ENCODE assay signal across 11 cellular contexts in genomic region chr11:73493838-73494598, GRCh38.
DNase-seq lines count a peak whose midpoint lies in the region; ATAC-seq and TF ChIP-seq lines count a peak whose summit lies in the region.
"Had no signal": no experiment of that assay in that cellular context is flagged by ENCODE, and none has a peak within 500 bp of the region (broad histone marks: within the 10 kb centered on the region; RNA-seq: fewer than 3 reads in every experiment).

No MANE protein-coding gene starts in this region.

- DNase-seq in A673 (ENCODE audit: low spot score): peak; percentile 27
- DNase-seq in IMR-90: peak; percentile 78
- DNase-seq in kidney tubule cell (ENCODE audit: low spot score): peak; percentile 89
- DNase-seq in UCSD-AML1 (lab: John Stamatoyannopoulos, UW; ENCODE audit: unreplicated experiment): no peak
- no peak for DNase-seq in activated T-cell treated with anti-CD3 and anti-CD28 coated beads for 4 hours
- DNase-seq: Karpas-422 had no signal

- H4K8ac ChIP-seq in IMR-90 (ENCODE audit: low read depth in 2 of 2, low read length in 2 of 2): peak overlapping the region in 1 of 2 experiments; percentile 55; a peak in 2 of 4 replicates

- no peak overlapping the region; the same call in 1 of the 2 replicates for H3K23ac ChIP-seq in IMR-90 (ENCODE audit: low read depth, low read length)

- dilution Hi-C loops in IMR-90 (cut with HindIII; ENCODE audit: low sequenced_read_pairs, unreplicated experiment): no loop called here

- H3K56ac ChIP-seq in IMR-90 (ENCODE audit: extremely low read depth, insufficient read depth, low read length): no peak overlapping the region

- H2AK9ac ChIP-seq in IMR-90 (replicated peaks; ENCODE audit: low read depth, low read length, poor library complexity): no peak overlapping the region

- no peak overlapping the region for H2AFZ ChIP-seq in IMR-90 (replicated peaks; ENCODE audit: low read length, poor library complexity)

- no peak overlapping the region for H3K18ac ChIP-seq in IMR-90 (ENCODE audit: low read depth, low read length)

- peaks cover 59% of the 10 kb centered on the region for H3K4me1 Mint-ChIP-seq in dendritic cell treated with granulocyte-macrophage colony-stimulating factor and Interleukin-4, amounts not matched to agents 40 ng/mL and 50 ng/mL, for 4 days (ENCODE audit: low read depth)

- peaks cover 32 to 43% of the 10 kb centered on the region in 2 experiments for H3K79me1 ChIP-seq in IMR-90 (ENCODE audit: low read depth in 1 of 2, low read length in 2 of 2)

- ATAC-seq in IMR-90 (ENCODE audit: low read depth): peak; percentile 85
- no peak for ATAC-seq in GM18867 (IDR thresholded peaks at IDR 0.05; ENCODE audit: unreplicated experiment)
- ATAC-seq in GM21576 (IDR thresholded peaks at IDR 0.05; ENCODE audit: unreplicated experiment): no peak

- 0 out of 2 replicates have a peak overlapping the region, but pooled peaks have one; percentile 10 for H2AK5ac ChIP-seq in IMR-90 (ENCODE audit: low read depth, low read length)

- CTCF ChIA-PET in A673 (lab: Charles Lee): interaction anchor here (1.1 kb wide), 1 partner anchor 16 kb away, joined by 3 read pairs; no protein-coding TSS in a partner anchor
- CTCF ChIA-PET in IMR-90 (lab: Yijun Ruan, JAX): interaction anchor here (0.9 kb wide), 1 partner anchor 15 kb away, joined by 3 read pairs; no protein-coding TSS in a partner anchor

- peak overlapping the region; percentile 74; the same call in 1 of the 2 replicates for H2BK120ac ChIP-seq in IMR-90 (ENCODE audit: low read depth, low read length)

- no peaks in the 10 kb centered on the region for H3K27me3 Mint-ChIP-seq in dendritic cell treated with granulocyte-macrophage colony-stimulating factor and Interleukin-4, amounts not matched to agents 40 ng/mL and 50 ng/mL, for 4 days

- intact Hi-C loops in A673 (cut with micrococcal nuclease; ENCODE audit: unreplicated experiment): no loop called here
- intact Hi-C loops in IMR-90 (cut with micrococcal nuclease): no loop called here
- intact Hi-C loops in dendritic cell treated with granulocyte-macrophage colony-stimulating factor and Interleukin-4, amounts not matched to agents 40 ng/mL and 50 ng/mL, for 4 days (cut with micrococcal nuclease): loop anchor here (10.0 kb wide), 1 partner anchor 69 kb away; no protein-coding TSS in a partner anchor

- H3K36me3 Mint-ChIP-seq in dendritic cell treated with granulocyte-macrophage colony-stimulating factor and Interleukin-4, amounts not matched to agents 40 ng/mL and 50 ng/mL, for 4 days (ENCODE audit: low read depth): peaks cover 21% of the 10 kb centered on the region

- BruUV-seq in A673 (replicated peaks; lab: Mats Ljungman, UMichigan) (no TSS peak), IMR-90 (replicated peaks; lab: Mats Ljungman, UMichigan) (no TSS peak)

- H3K27me3 ChIP-seq in A673 (replicated peaks; ENCODE audit: insufficient read depth, low read depth, low read length, poor library complexity) (no peaks in the 10 kb centered on the region), IMR-90 (ENCODE audit: control insufficient read depth, insufficient read depth, low read length) (no peaks in the 10 kb centered on the region)
- H3K27me3 ChIP-seq: BLaER1 treated with 17β-estradiol and CSF1 and Interleukin-3, amounts not matched to agents 10 nM and 100 nM had no signal

- peak overlapping the region; percentile 57 for H4K91ac ChIP-seq in IMR-90 (ENCODE audit: insufficient read depth, low read depth, low read length)

- H3K4me1 ChIP-seq in A673 (ENCODE audit: insufficient read depth, low read length, poor library complexity, severe bottlenecking) (no peaks in the 10 kb centered on the region), IMR-90 (ENCODE audit: control insufficient read depth, insufficient read depth, low read length) (peaks cover 4% of the 10 kb centered on the region; the same call in 1 of the 2 replicates)

- H3K4ac ChIP-seq in IMR-90 (ENCODE audit: low read depth, low read length): peak overlapping the region; percentile 67; the same call in 1 of the 2 replicates

- TF ChIP-seq RAD21 in IMR-90 (IDR thresholded peaks at IDR 0.05; ENCODE audit: low read length): no peak

- H3K9me1 ChIP-seq in IMR-90 (ENCODE audit: insufficient read depth, low read length): 0 out of 2 replicates have a peak, but pooled peaks cover 9% of the 10 kb centered on the region

- no peak overlapping the region for H3K4me3 Mint-ChIP-seq in dendritic cell treated with granulocyte-macrophage colony-stimulating factor and Interleukin-4, amounts not matched to agents 40 ng/mL and 50 ng/mL, for 4 days

- H2BK5ac ChIP-seq in IMR-90 (ENCODE audit: low read depth, low read length, poor library complexity, severe bottlenecking): peak overlapping the region; percentile 3

- no peak overlapping the region for H2BK20ac ChIP-seq in IMR-90 (ENCODE audit: low read depth, low read length)

- H3K4me3 ChIP-seq in A673 (ENCODE audit: low read depth, low read length, poor library complexity, severe bottlenecking): no peak overlapping the region
- H3K4me3 ChIP-seq in IMR-90 (ENCODE audit: insufficient read depth, low read depth, low read length): no peak overlapping the region
- H3K4me3 ChIP-seq: BLaER1 treated with 17β-estradiol and CSF1 and Interleukin-3, amounts not matched to agents 10 nM and 100 nM; SK-N-MC had no signal

- no peaks in the 10 kb centered on the region for H3K36me3 ChIP-seq in A673 (ENCODE audit: insufficient read depth, low read length, poor library complexity, severe bottlenecking)
- H3K36me3 ChIP-seq in IMR-90 (ENCODE audit: control insufficient read depth, insufficient read depth, low read length): no peaks in the 10 kb centered on the region

- peak overlapping the region; percentile 85 for H3K27ac Mint-ChIP-seq in dendritic cell treated with granulocyte-macrophage colony-stimulating factor and Interleukin-4, amounts not matched to agents 40 ng/mL and 50 ng/mL, for 4 days

- no peak for TF ChIP-seq CTCF in A673 (conservative IDR thresholded peaks at IDR 0.05; ENCODE audit: low read depth, low read length)
- no peak for TF ChIP-seq CTCF in IMR-90 (conservative IDR thresholded peaks at IDR 0.05; ENCODE audit: low read depth, low read length)

- H2BK15ac ChIP-seq in IMR-90 (ENCODE audit: low read depth, low read length): no peak overlapping the region

- H3K9me3 ChIP-seq in A673 (ENCODE audit: low read depth, low read length, poor library complexity, severe bottlenecking): no peaks in the 10 kb centered on the region
- no peaks in the 10 kb centered on the region for H3K9me3 ChIP-seq in IMR-90 (ENCODE audit: control insufficient read depth, insufficient read depth, low read length)

- peaks cover 9% of the 10 kb centered on the region for H3K9me3 Mint-ChIP-seq in dendritic cell treated with granulocyte-macrophage colony-stimulating factor and Interleukin-4, amounts not matched to agents 40 ng/mL and 50 ng/mL, for 4 days

- TF ChIP-seq POLR2A in IMR-90 (IDR thresholded peaks at IDR 0.05; ENCODE audit: low read depth, low read length): no peak

- H4K5ac ChIP-seq in IMR-90 (ENCODE audit: low read depth, low read length): no peak overlapping the region

- no peak overlapping the region for H3K27ac ChIP-seq in A673 (ENCODE audit: low read depth, low read length, poor library complexity, severe bottlenecking)
- H3K27ac ChIP-seq in IMR-90 (ENCODE audit: insufficient read depth, low read length): no peak overlapping the region
- H3K27ac ChIP-seq: BLaER1 treated with 17β-estradiol and CSF1 and Interleukin-3, amounts not matched to agents 10 nM and 100 nM; SK-N-MC had no signal

- POLR2A ChIA-PET in A673 (lab: Charles Lee; ENCODE audit: low non-redundant PET) (no interaction called here), IMR-90 (lab: Charles Lee; ENCODE audit: unreplicated experiment) (no interaction called here)

- H3K14ac ChIP-seq in IMR-90 (replicated peaks; ENCODE audit: low read depth, low read length): peak overlapping the region; percentile 75

- no peaks in the 10 kb centered on the region; the same call in none of the 2 replicates for H4K20me1 ChIP-seq in IMR-90 (ENCODE audit: insufficient read depth, low read length)

- in situ Hi-C loops in IMR-90 (cut with MboI; ENCODE audit: low sequenced_read_pairs): no loop called here

- H3K9ac ChIP-seq in IMR-90 (ENCODE audit: low read depth, low read length): no peak overlapping the region
- H3K9ac ChIP-seq: BLaER1 treated with 17β-estradiol and CSF1 and Interleukin-3, amounts not matched to agents 10 nM and 100 nM had no signal

- 57% methylated on average over 1 of the region's 2 CpGs; no CpG with 5 or more reads in 1 of the 2 experiments for WGBS in IMR-90 (ENCODE audit: extremely low coverage in 2 of 2, insufficient read length in 1 of 2), 2 experiments

- no peak overlapping the region for H3K4me2 ChIP-seq in IMR-90 (ENCODE audit: low read depth, low read length)

TF ChIP-seq in IMR-90, 13 proteins besides CTCF, POLR2A, EP300 and RAD21:
- TF ChIP-seq FOS (IDR thresholded peaks at IDR 0.05; ENCODE audit: low read depth, low read length) (no peak), USF2 (IDR thresholded peaks at IDR 0.05; ENCODE audit: low read depth, low read length) (no peak)
TF ChIP-seq in IMR-90: peak in this region for 0.

Comparison
In these comparisons a context has a peak if more than half of its experiments do, and no peak if none do; other contexts are left out.
1. DNase-seq: peak in A673 (single experiment), IMR-90 (single experiment) and kidney tubule cell (single experiment); none in UCSD-AML1 (single experiment) and activated T-cell treated with anti-CD3 and anti-CD28 coated beads for 4 hours (single experiment).